7 cellular contexts compared by ENCODE assay signal in the genomic region with DNA sequence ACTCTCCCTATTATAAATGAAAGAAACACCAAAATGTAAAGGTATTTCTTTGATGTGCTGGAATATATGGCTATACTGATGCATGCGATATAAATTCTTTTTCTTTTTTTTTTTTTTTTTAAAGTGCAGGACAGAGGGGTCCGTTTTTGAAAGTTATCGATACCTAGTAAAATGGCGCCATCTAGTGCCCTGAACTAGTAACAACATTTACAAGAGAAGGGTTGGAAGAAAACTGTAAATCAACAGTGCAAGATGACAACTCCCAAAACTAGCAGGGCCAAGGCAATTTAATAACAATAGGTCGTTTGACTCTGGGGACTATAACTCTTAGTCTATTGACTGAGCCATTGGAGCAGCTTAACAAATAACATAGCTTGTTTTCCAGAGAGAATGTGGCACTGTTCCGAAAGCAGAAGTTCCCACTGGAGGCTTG.
DNase-seq lines count a peak whose midpoint lies in the region; ATAC-seq and TF ChIP-seq lines count a peak whose summit lies in the region.

No MANE protein-coding gene starts in this region.

- H3K4me3 ChIP-seq in DOHH2 (ENCODE audit: low read length) (no peak overlapping the region), HL-60 (replicated peaks; ENCODE audit: insufficient read depth, low read length) (no peak overlapping the region), OCI-LY3 (ENCODE audit: low read length) (0 out of 2 replicates have a peak overlapping the region, but pooled peaks have one; percentile 24)

- H3K9me2 ChIP-seq in DOHH2 (replicated peaks; ENCODE audit: control insufficient read depth, low read length), result no peaks in the 10 kb centered on the region

- H3K4me3 Mint-ChIP-seq in endothelial cell (ENCODE audit: unreplicated experiment), result no peak overlapping the region
- H3K4me3 Mint-ChIP-seq in naive thymus-derived CD8-positive, alpha-beta T cell, result no peak overlapping the region

- no peaks in the 10 kb centered on the region for H3K4me1 Mint-ChIP-seq in endothelial cell (ENCODE audit: unreplicated experiment)
- H3K4me1 Mint-ChIP-seq in naive thymus-derived CD8-positive, alpha-beta T cell, result no peaks in the 10 kb centered on the region

- H3K27me3 ChIP-seq in DOHH2 (ENCODE audit: control insufficient read depth, low read length), result peaks cover 7% of the 10 kb centered on the region; the same call in 1 of the 2 replicates
- H3K27me3 ChIP-seq in HL-60 (ENCODE audit: insufficient read depth, poor library complexity, severe bottlenecking), result no peaks in the 10 kb centered on the region
- H3K27me3 ChIP-seq in OCI-LY3 (ENCODE audit: low read depth, low read length), result peaks cover 12% of the 10 kb centered on the region; the same call in 1 of the 2 replicates

- H3K4me2 ChIP-seq in DOHH2 (ENCODE audit: low read length) (no peak overlapping the region), OCI-LY3 (ENCODE audit: low read length) (peak overlapping the region; percentile 44)

- no peaks in the 10 kb centered on the region for H3K79me2 ChIP-seq in DOHH2 (ENCODE audit: control insufficient read depth, low read length)
- H3K79me2 ChIP-seq in OCI-LY3 (ENCODE audit: low read length), result no peaks in the 10 kb centered on the region

- POLR2A ChIA-PET in naive thymus-derived CD8-positive, alpha-beta T cell (lab: Charles Lee), result no interaction called here

- H3K27ac ChIP-seq in DOHH2 (ENCODE audit: low read depth, low read length), result no peak overlapping the region
- H3K27ac ChIP-seq in HL-60 (replicated peaks), result no peak overlapping the region
- H3K27ac ChIP-seq in OCI-LY3 (ENCODE audit: low read length), result no peak overlapping the region

- no peak overlapping the region for H3K27ac Mint-ChIP-seq in endothelial cell (ENCODE audit: unreplicated experiment)
- peak overlapping the region in 1 of 10 donors; percentile 49 for H3K27ac Mint-ChIP-seq in naive thymus-derived CD8-positive, alpha-beta T cell

- H3K9me3 ChIP-seq in DOHH2 (ENCODE audit: control insufficient read depth, insufficient read depth, low read length) (no peaks in the 10 kb centered on the region), OCI-LY3 (ENCODE audit: insufficient read depth, low read length) (no peaks in the 10 kb centered on the region)

- peaks cover 1% of the 10 kb centered on the region for H3K27me3 Mint-ChIP-seq in endothelial cell (ENCODE audit: unreplicated experiment)
- H3K27me3 Mint-ChIP-seq in naive thymus-derived CD8-positive, alpha-beta T cell, result peaks cover 0 to 11% (median 3%) of the 10 kb centered on the region in 5 donors

- peak; percentile 76 for TF ChIP-seq CTCF in DOHH2 (IDR thresholded peaks at IDR 0.05; ENCODE audit: low read depth, low read length, poor library complexity, severe bottlenecking)
- TF ChIP-seq CTCF in HL-60 (IDR thresholded peaks at IDR 0.05; ENCODE audit: insufficient read depth, low read length), result peak; percentile 35
- peak; percentile 73 for TF ChIP-seq CTCF in OCI-LY3 (IDR thresholded peaks at IDR 0.05; ENCODE audit: low read depth, low read length)
- TF ChIP-seq CTCF in endothelial cell (IDR thresholded peaks at IDR 0.05; ENCODE audit: unreplicated experiment), result peak; percentile 84

- no peaks in the 10 kb centered on the region for H3K36me3 Mint-ChIP-seq in endothelial cell (ENCODE audit: low read depth, unreplicated experiment)
- H3K36me3 Mint-ChIP-seq in naive thymus-derived CD8-positive, alpha-beta T cell, result no peaks in the 10 kb centered on the region

- no peak for ATAC-seq in naive thymus-derived CD8-positive, alpha-beta T cell
- no peak for ATAC-seq in GM21360 (IDR thresholded peaks at IDR 0.05; ENCODE audit: unreplicated experiment)
- ATAC-seq in HG03354 (IDR thresholded peaks at IDR 0.05; ENCODE audit: poor library complexity, severe bottlenecking, unreplicated experiment), result no peak

- H3K4me1 ChIP-seq in DOHH2 (ENCODE audit: control insufficient read depth, low read length), result no peaks in the 10 kb centered on the region
- H3K4me1 ChIP-seq in OCI-LY3 (ENCODE audit: low read length), result no peaks in the 10 kb centered on the region

- H3K36me3 ChIP-seq in DOHH2 (ENCODE audit: control insufficient read depth, low read length) (no peaks in the 10 kb centered on the region), OCI-LY3 (replicated peaks; ENCODE audit: low read depth, low read length) (no peaks in the 10 kb centered on the region)

- DNase-seq in HL-60 (ENCODE audit: low read depth in 1 of 2, low spot score in 1 of 2) (peak in 1 of 2 experiments; percentile 22), endothelial cell (ENCODE audit: low spot score) (peak; percentile 55)
- peak in 6 of 10 donors; percentile 3 to 40 (median 20) for DNase-seq in naive thymus-derived CD8-positive, alpha-beta T cell

- H4K20me1 ChIP-seq in DOHH2 (ENCODE audit: control insufficient read depth, insufficient read depth, low read depth, low read length) (no peaks in the 10 kb centered on the region), OCI-LY3 (ENCODE audit: insufficient read depth, low read length) (no peaks in the 10 kb centered on the region)

- H3F3A ChIP-seq in DOHH2 (ENCODE audit: control insufficient read depth, insufficient read depth), result no peaks in the 10 kb centered on the region

- H2AFZ ChIP-seq in OCI-LY3 (ENCODE audit: low read depth, low read length), result 0 out of 2 replicates have a peak overlapping the region, but pooled peaks have one; percentile 52

- no peaks in the 10 kb centered on the region for H3K9me3 Mint-ChIP-seq in endothelial cell (ENCODE audit: unreplicated experiment)
- no peaks in the 10 kb centered on the region for H3K9me3 Mint-ChIP-seq in naive thymus-derived CD8-positive, alpha-beta T cell

- no peak overlapping the region for H3K9ac ChIP-seq in OCI-LY3 (ENCODE audit: low read length)
